37 cellular contexts compared by ENCODE assay signal in the genomic region with DNA sequence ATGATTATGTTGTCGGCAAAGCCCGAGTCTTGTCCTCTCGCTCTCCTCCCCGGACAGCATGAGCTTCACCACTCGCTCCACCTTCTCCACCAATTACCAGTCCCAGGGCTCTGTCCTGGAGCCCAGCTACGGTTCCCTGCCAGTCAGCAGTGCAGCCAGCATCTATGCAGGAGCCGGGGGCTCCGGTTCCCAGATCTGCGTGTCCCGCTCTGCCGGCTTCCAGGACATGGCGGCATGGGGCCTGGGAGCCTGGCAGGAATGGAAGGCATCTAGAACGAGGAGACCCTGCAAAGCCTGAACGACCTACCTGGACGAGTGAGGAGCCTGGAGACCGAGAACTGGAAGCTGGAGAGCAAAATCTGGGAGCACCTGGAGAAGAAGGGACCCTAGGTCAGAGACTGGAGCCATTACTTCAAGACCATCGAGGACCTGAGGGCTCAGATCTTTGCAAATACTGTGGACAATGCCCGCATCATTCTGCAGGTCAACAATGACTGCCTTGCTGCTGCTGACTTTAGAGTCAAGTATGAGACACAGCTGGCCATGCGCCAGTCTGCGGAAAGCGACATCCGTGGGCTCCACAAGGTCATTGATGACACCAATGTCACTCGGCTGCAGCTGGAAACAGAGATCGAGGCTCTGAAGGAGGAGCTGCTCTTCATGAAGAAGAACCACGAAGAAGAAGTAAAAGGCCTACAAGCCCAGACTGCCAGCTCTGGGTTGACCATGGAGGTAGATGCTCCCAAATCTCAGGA.
"Had no signal": no experiment of that assay in that cellular context is flagged by ENCODE, and none has a peak within 500 bp of the region (broad histone marks: within the 10 kb centered on the region; RNA-seq: fewer than 3 reads in every experiment).

No MANE protein-coding gene starts in this region.

- H3K36me3 Mint-ChIP-seq: activated naive CD4-positive, alpha-beta T cell treated with anti-CD3 and anti-CD28 coated beads, Interleukin-2, amount 10 ng/mL, durations not matched to agents 7 days and 5 days; activated naive CD4-positive, alpha-beta T cell treated with anti-CD3 and anti-CD28 coated beads, Interleukin-2, amount 50 U/mL, for 24 hours; activated naive CD4-positive, alpha-beta T cell treated with anti-CD3 and anti-CD28 coated beads, Interleukin-2, amount 50 U/mL, for 72 hours; activated naive CD8-positive, alpha-beta T cell; activated naive CD8-positive, alpha-beta T cell treated with anti-CD3 and anti-CD28 coated beads for 36 hours; activated naive CD8-positive, alpha-beta T cell treated with anti-CD3 and anti-CD28 coated beads, Interleukin-2, amount 10 ng/mL, durations not matched to agents 7 days and 5 days; brain had no signal

- H3K27ac ChIP-seq: adrenal gland, ascending aorta, body of pancreas, brain microvascular endothelial cell, breast epithelium, cardiac muscle cell had no signal

- H3K4me1 Mint-ChIP-seq: activated naive CD4-positive, alpha-beta T cell treated with anti-CD3 and anti-CD28 coated beads, Interleukin-2, amount 10 ng/mL, durations not matched to agents 7 days and 5 days; activated naive CD8-positive, alpha-beta T cell treated with anti-CD3 and anti-CD28 coated beads, Interleukin-2, amount 50 U/mL, for 24 hours; activated T-helper 17 cell treated with anti-CD3 and anti-CD28 coated beads, Interleukin-2, amount 50 U/mL, for 72 hours; brain had no signal

- H3K36me3 ChIP-seq: adrenal gland, ascending aorta, brain microvascular endothelial cell, breast epithelium, cardiac muscle cell had no signal

- ATAC-seq: activated naive CD4-positive, alpha-beta T cell treated with anti-CD3 and anti-CD28 coated beads, Interleukin-2, amount 50 U/mL, for 72 hours; activated naive CD8-positive, alpha-beta T cell treated with anti-CD3 and anti-CD28 coated beads, Interleukin-2, amount 50 U/mL, for 24 hours; activated T-cell treated with anti-CD3 and anti-CD28 coated beads, Interleukin-2, amount 50 U/mL, for 4 hours; activated T-cell treated with anti-CD3 and anti-CD28 coated beads, Interleukin-2, amount 50 U/mL, for 72 hours; activated T-helper 17 cell treated with anti-CD3 and anti-CD28 coated beads, Interleukin-2, amount 50 U/mL, for 72 hours; body of pancreas had no signal

- H3K27me3 ChIP-seq: adrenal gland, ascending aorta, body of pancreas, brain microvascular endothelial cell, breast epithelium, cardiac muscle cell had no signal

- H3K4me3 Mint-ChIP-seq: activated naive CD4-positive, alpha-beta T cell treated with anti-CD3 and anti-CD28 coated beads for 36 hours; activated naive CD4-positive, alpha-beta T cell treated with anti-CD3 and anti-CD28 coated beads, Interleukin-2, amount 10 ng/mL, durations not matched to agents 7 days and 5 days; activated naive CD4-positive, alpha-beta T cell treated with anti-CD3 and anti-CD28 coated beads, Interleukin-2, amount 50 U/mL, for 24 hours; activated naive CD8-positive, alpha-beta T cell; activated naive CD8-positive, alpha-beta T cell treated with anti-CD3 and anti-CD28 coated beads for 36 hours; activated naive CD8-positive, alpha-beta T cell treated with anti-CD3 and anti-CD28 coated beads, Interleukin-2, amount 10 ng/mL, durations not matched to agents 7 days and 5 days; activated naive CD8-positive, alpha-beta T cell treated with anti-CD3 and anti-CD28 coated beads, Interleukin-2, amount 50 U/mL, for 24 hours; activated T-cell treated with anti-CD3 and anti-CD28 coated beads, Interleukin-2, amount 50 U/mL, for 24 hours; activated T-cell treated with anti-CD3 and anti-CD28 coated beads, Interleukin-2, amount 50 U/mL, for 4 hours; activated T-cell treated with anti-CD3 and anti-CD28 coated beads, Interleukin-2, amount 50 U/mL, for 72 hours; activated T-helper 1 cell treated with anti-CD3 and anti-CD28 coated beads, Interleukin-12 subunit alpha, Interleukin-12 subunit beta, Interleukin-2, Interleukin-4 antibody, amounts not matched to agents 30 ng/mL and 10 ng/mL and 1 ng/mL, durations not matched to agents 14 hours and 24 hours and 36 hours; activated T-helper 17 cell treated with anti-CD3 and anti-CD28 coated beads, Interleukin-2, amount 50 U/mL, for 72 hours; brain; central memory CD8-positive, alpha-beta T cell had no signal

- H3K9me3 ChIP-seq: adrenal gland, ascending aorta, body of pancreas, breast epithelium had no signal

- DNase-seq: activated effector memory CD4-positive, alpha-beta T cell treated with anti-CD3 and anti-CD28 coated beads, Interleukin-2, amount 50 U/mL, for 16 hours; activated effector memory CD4-positive, alpha-beta T cell treated with Interleukin-2 at 50 U/mL for 16 hours; activated gamma-delta T cell; activated gamma-delta T cell treated with Interleukin-2 at 50 U/mL for 16 hours; activated naive CD4-positive, alpha-beta T cell; activated naive CD4-positive, alpha-beta T cell treated with anti-CD3 and anti-CD28 coated beads for 36 hours; activated naive CD4-positive, alpha-beta T cell treated with anti-CD3 and anti-CD28 coated beads, Interleukin-2, amount 10 ng/mL, durations not matched to agents 7 days and 5 days; activated naive CD4-positive, alpha-beta T cell treated with anti-CD3 and anti-CD28 coated beads, Interleukin-2, amount 50 U/mL, for 16 hours; activated naive CD4-positive, alpha-beta T cell treated with Interleukin-2 at 50 U/mL for 16 hours; activated naive CD8-positive, alpha-beta T cell treated with anti-CD3 and anti-CD28 coated beads for 36 hours; activated naive CD8-positive, alpha-beta T cell treated with anti-CD3 and anti-CD28 coated beads, Interleukin-2, amount 10 ng/mL, durations not matched to agents 7 days and 5 days; activated naive CD8-positive, alpha-beta T cell treated with anti-CD3 and anti-CD28 coated beads, Interleukin-2, amount 50 U/mL, for 24 hours; activated T-cell treated with anti-CD3 and anti-CD28 coated beads, Interleukin-2, amount 50 U/mL, for 1 hour; activated T-cell treated with anti-CD3 and anti-CD28 coated beads, Interleukin-2, amount 50 U/mL, for 24 hours; activated T-cell treated with anti-CD3 and anti-CD28 coated beads, Interleukin-2, amount 50 U/mL, for 4 hours; activated T-cell treated with anti-CD3 and anti-CD28 coated beads, Interleukin-2, amount 50 U/mL, for 48 hours; activated T-cell treated with anti-CD3 and anti-CD28 coated beads, Interleukin-2, amount 50 U/mL, for 72 hours; adrenal gland; amniotic stem cell; amygdala; anterior cingulate cortex; brain microvascular endothelial cell; caudate nucleus; central memory CD4-positive, alpha-beta T cell; cerebellar nuclear complex had no signal

- H3K4me1 ChIP-seq: adrenal gland, ascending aorta, body of pancreas, breast epithelium had no signal

- H3K27ac Mint-ChIP-seq: activated naive CD4-positive, alpha-beta T cell treated with anti-CD3 and anti-CD28 coated beads for 36 hours; activated naive CD4-positive, alpha-beta T cell treated with anti-CD3 and anti-CD28 coated beads, Interleukin-2, amount 10 ng/mL, durations not matched to agents 7 days and 5 days; activated naive CD4-positive, alpha-beta T cell treated with anti-CD3 and anti-CD28 coated beads, Interleukin-2, amount 50 U/mL, for 24 hours; activated naive CD4-positive, alpha-beta T cell treated with anti-CD3 and anti-CD28 coated beads, Interleukin-2, amount 50 U/mL, for 72 hours; activated naive CD8-positive, alpha-beta T cell; activated naive CD8-positive, alpha-beta T cell treated with anti-CD3 and anti-CD28 coated beads for 36 hours; activated naive CD8-positive, alpha-beta T cell treated with anti-CD3 and anti-CD28 coated beads, Interleukin-2, amount 10 ng/mL, durations not matched to agents 7 days and 5 days; activated naive CD8-positive, alpha-beta T cell treated with anti-CD3 and anti-CD28 coated beads, Interleukin-2, amount 50 U/mL, for 24 hours; activated T-cell treated with anti-CD3 and anti-CD28 coated beads, Interleukin-2, amount 50 U/mL, for 24 hours; activated T-cell treated with anti-CD3 and anti-CD28 coated beads, Interleukin-2, amount 50 U/mL, for 72 hours; activated T-helper 1 cell treated with anti-CD3 and anti-CD28 coated beads, Interleukin-12 subunit alpha, Interleukin-12 subunit beta, Interleukin-2, Interleukin-4 antibody, amounts not matched to agents 30 ng/mL and 10 ng/mL and 1 ng/mL, durations not matched to agents 14 hours and 24 hours and 36 hours; activated T-helper 17 cell treated with anti-CD3 and anti-CD28 coated beads, Interleukin-2, amount 50 U/mL, for 72 hours; activated T-helper 2 cell treated with anti-CD3 and anti-CD28 coated beads, Interferon-gamma antibody, Interleukin-2, Interleukin-4, amounts not matched to agents 10 μg/mL and 5 μg/mL and 100 μg/mL, durations not matched to agents 14 hours and 24 hours and 36 hours; brain had no signal

- H3K4me3 ChIP-seq: adrenal gland, ascending aorta, body of pancreas, breast epithelium, cardiac muscle cell had no signal

- H3K27me3 Mint-ChIP-seq: activated naive CD4-positive, alpha-beta T cell treated with anti-CD3 and anti-CD28 coated beads, Interleukin-2, amount 10 ng/mL, durations not matched to agents 7 days and 5 days; activated naive CD4-positive, alpha-beta T cell treated with anti-CD3 and anti-CD28 coated beads, Interleukin-2, amount 50 U/mL, for 24 hours; activated naive CD8-positive, alpha-beta T cell treated with anti-CD3 and anti-CD28 coated beads for 36 hours; activated naive CD8-positive, alpha-beta T cell treated with anti-CD3 and anti-CD28 coated beads, Interleukin-2, amount 10 ng/mL, durations not matched to agents 7 days and 5 days; activated naive CD8-positive, alpha-beta T cell treated with anti-CD3 and anti-CD28 coated beads, Interleukin-2, amount 50 U/mL, for 24 hours; central memory CD8-positive, alpha-beta T cell had no signal
